In genomic region chr11:34427171-34427805, GRCh38 we compare ENCODE assay signal across 11 cellular contexts. TPM values are rescaled to one million over a fixed set of nuclear protein-coding genes. Genes with fewer than 3 reads are reported as not detected.
DNase-seq lines count a peak whose midpoint lies in the region; ATAC-seq and TF ChIP-seq lines count a peak whose summit lies in the region.
"Had no signal": no experiment of that assay in that cellular context is flagged by ENCODE, and none has a peak within 500 bp of the region (broad histone marks: within the 10 kb centered on the region; RNA-seq: fewer than 3 reads in every experiment).

No MANE protein-coding gene starts in this region.

- ATAC-seq in GM19023 (IDR thresholded peaks at IDR 0.05; ENCODE audit: unreplicated experiment), result no peak
- ATAC-seq: activated T-cell treated with anti-CD3 and anti-CD28 coated beads, Interleukin-2, amount 50 U/mL, for 72 hours; stimulated activated naive CD8-positive, alpha-beta T cell treated with anti-CD3 and anti-CD28 coated beads, Interleukin-15, amount 100 ng/mL, for 72 hours had no signal

- TF ChIP-seq CTCF in A673 (conservative IDR thresholded peaks at IDR 0.05; ENCODE audit: low read depth, low read length), result no peak

- H3K4me3 ChIP-seq in A673 (ENCODE audit: low read depth, low read length, poor library complexity, severe bottlenecking), result no peak overlapping the region

- H3K27me3 Mint-ChIP-seq in activated T-cell treated with anti-CD3 and anti-CD28 coated beads, Interleukin-2, amount 50 U/mL, for 24 hours, result peaks cover 5% of the 10 kb centered on the region

- POLR2A ChIA-PET in A673 (lab: Charles Lee; ENCODE audit: low non-redundant PET), result interaction anchor here (0.6 kb wide), 1 partner anchor 65 kb away, joined by 13 read pairs; no protein-coding TSS in a partner anchor

- H3K4me3 Mint-ChIP-seq in activated T-cell treated with anti-CD3 and anti-CD28 coated beads, Interleukin-2, amount 50 U/mL, for 24 hours, result no peak overlapping the region
- H3K4me3 Mint-ChIP-seq: activated T-cell treated with anti-CD3 and anti-CD28 coated beads, Interleukin-2, amount 50 U/mL, for 72 hours; stimulated activated naive CD8-positive, alpha-beta T cell treated with anti-CD3 and anti-CD28 coated beads, Interleukin-15, amount 100 ng/mL, for 72 hours had no signal

- no peaks in the 10 kb centered on the region for H3K4me1 Mint-ChIP-seq in activated T-cell treated with anti-CD3 and anti-CD28 coated beads, Interleukin-2, amount 50 U/mL, for 24 hours (ENCODE audit: low read depth)

- CTCF ChIA-PET in A673 (lab: Charles Lee), result interaction anchor here (0.6 kb wide), 2 partner anchors 86 to 871 kb away, joined by 7 to 8 read pairs; no protein-coding TSS in a partner anchor

- no peak overlapping the region for H3K27ac Mint-ChIP-seq in activated T-cell treated with anti-CD3 and anti-CD28 coated beads, Interleukin-2, amount 50 U/mL, for 24 hours
- H3K27ac Mint-ChIP-seq: activated T-cell treated with anti-CD3 and anti-CD28 coated beads, Interleukin-2, amount 50 U/mL, for 72 hours; stimulated activated naive CD8-positive, alpha-beta T cell treated with anti-CD3 and anti-CD28 coated beads, Interleukin-15, amount 100 ng/mL, for 72 hours had no signal

- H3K9me3 Mint-ChIP-seq in activated T-cell treated with anti-CD3 and anti-CD28 coated beads, Interleukin-2, amount 50 U/mL, for 24 hours, result no peaks in the 10 kb centered on the region
- H3K9me3 Mint-ChIP-seq: activated T-cell treated with anti-CD3 and anti-CD28 coated beads, Interleukin-2, amount 50 U/mL, for 72 hours; stimulated activated naive CD8-positive, alpha-beta T cell treated with anti-CD3 and anti-CD28 coated beads, Interleukin-15, amount 100 ng/mL, for 72 hours had no signal

- H3K4me1 ChIP-seq in A673 (ENCODE audit: insufficient read depth, low read length, poor library complexity, severe bottlenecking), result peaks cover 27% of the 10 kb centered on the region

- H3K36me3 ChIP-seq in A673 (ENCODE audit: insufficient read depth, low read length, poor library complexity, severe bottlenecking), result no peaks in the 10 kb centered on the region

- intact Hi-C loops in A673 (cut with micrococcal nuclease; ENCODE audit: unreplicated experiment), result no loop called here

- peak overlapping the region; percentile 45 for H3K27ac ChIP-seq in A673 (ENCODE audit: low read depth, low read length, poor library complexity, severe bottlenecking)
- H3K27ac ChIP-seq: C4-2B had no signal

- H3K36me3 Mint-ChIP-seq in activated T-cell treated with anti-CD3 and anti-CD28 coated beads, Interleukin-2, amount 50 U/mL, for 24 hours (ENCODE audit: low read depth), result no peaks in the 10 kb centered on the region

- DNase-seq in A673 (ENCODE audit: low spot score) (peak; percentile 86), HS-5 (ENCODE audit: low read depth) (peak; percentile 85), T1000 (lab: John Stamatoyannopoulos, UW) (peak; percentile 45), iris pigment epithelial cell (ENCODE audit: low read depth) (peak; percentile 92), DMS114 treated with DMSO at 0.1 percent for 48 hours (lab: John Stamatoyannopoulos, UW; ENCODE audit: unreplicated experiment) (no peak)
- DNase-seq in activated T-cell treated with anti-CD3 and anti-CD28 coated beads, Interleukin-2, amount 50 U/mL, for 24 hours, result no peak
- DNase-seq in effector CD4-positive, alpha-beta T cell, result no peak
- DNase-seq: activated T-cell treated with anti-CD3 and anti-CD28 coated beads, Interleukin-2, amount 50 U/mL, for 72 hours; stimulated activated naive CD8-positive, alpha-beta T cell treated with anti-CD3 and anti-CD28 coated beads, Interleukin-15, amount 100 ng/mL, for 72 hours had no signal

- H3K27me3 ChIP-seq in A673 (replicated peaks; ENCODE audit: insufficient read depth, low read depth, low read length, poor library complexity), result no peaks in the 10 kb centered on the region

- no TSS peak for BruUV-seq in A673 (replicated peaks; lab: Mats Ljungman, UMichigan)

- H3K9me3 ChIP-seq in A673 (ENCODE audit: low read depth, low read length, poor library complexity, severe bottlenecking), result no peaks in the 10 kb centered on the region

RNA-seq across cellular contexts. Expression of gene CAT, which starts 11.4 kb away (rescaled TPM):
- 26.6 and 38.3 TPM in 2 replicates for total RNA-seq in A673 (2021)

Comparison
In these comparisons a context has a peak if more than half of its experiments do, and no peak if none do; other contexts are left out.
1. DNase-seq: peak in A673 (single experiment), HS-5 (single experiment), T1000 (single experiment) and iris pigment epithelial cell (single experiment); none in activated T-cell treated with anti-CD3 and anti-CD28 coated beads, Interleukin-2, amount 50 U/mL, for 24 hours (single experiment), DMS114 treated with DMSO at 0.1 percent for 48 hours (single experiment) and effector CD4-positive, alpha-beta T cell (single experiment).